In genomic region chr6:118356054-118356453, GRCh38 we compare ENCODE assay signal across 25 cellular contexts.
DNase-seq lines count a peak whose midpoint lies in the region; ATAC-seq and TF ChIP-seq lines count a peak whose summit lies in the region.
"Had no signal": no experiment of that assay in that cellular context is flagged by ENCODE, and none has a peak within 500 bp of the region (broad histone marks: within the 10 kb centered on the region; RNA-seq: fewer than 3 reads in every experiment).

No MANE protein-coding gene starts in this region.

- no peak overlapping the region for H2BK5ac ChIP-seq in IMR-90 (ENCODE audit: low read depth, low read length, poor library complexity, severe bottlenecking)

- H3K18ac ChIP-seq in IMR-90 (ENCODE audit: low read depth, low read length), result no peak overlapping the region

- intact Hi-C loops in IMR-90 (cut with micrococcal nuclease) (no loop called here), aorta (cut with DNase I) (no loop called here)

- H2BK15ac ChIP-seq in IMR-90 (ENCODE audit: low read depth, low read length), result no peak overlapping the region

- no peak for TF ChIP-seq POLR2A in IMR-90 (IDR thresholded peaks at IDR 0.05; ENCODE audit: low read depth, low read length)

- CTCF ChIA-PET in IMR-90 (lab: Yijun Ruan, JAX), result interaction anchor here (0.6 kb wide), 1 partner anchor 942 kb away, joined by 4 read pairs; no protein-coding TSS in a partner anchor

- no peaks in the 10 kb centered on the region for H3K79me1 ChIP-seq in IMR-90 (ENCODE audit: low read depth in 1 of 2, low read length in 2 of 2)

- no peak for TF ChIP-seq RAD21 in IMR-90 (IDR thresholded peaks at IDR 0.05; ENCODE audit: low read length)

- no peak overlapping the region for H3K14ac ChIP-seq in IMR-90 (replicated peaks; ENCODE audit: low read depth, low read length)

- BruUV-seq in IMR-90 (replicated peaks; lab: Mats Ljungman, UMichigan), result no TSS peak

- H3K4me2 ChIP-seq in IMR-90 (ENCODE audit: low read depth, low read length), result no peak overlapping the region

- peaks cover 5% of the 10 kb centered on the region for H3K4me1 ChIP-seq in IMR-90 (ENCODE audit: control insufficient read depth, insufficient read depth, low read length)
- H3K4me1 ChIP-seq in aorta (ENCODE audit: control insufficient read depth in 1 of 2, insufficient read depth in 2 of 2, low read length in 2 of 2), result no peaks in the 10 kb centered on the region
- H3K4me1 ChIP-seq: Peyer's patch had no signal

- H4K5ac ChIP-seq in IMR-90 (ENCODE audit: low read depth, low read length), result peak overlapping the region; percentile 43; the same call in 1 of the 2 replicates

- dilution Hi-C loops in IMR-90 (cut with HindIII; ENCODE audit: low sequenced_read_pairs, unreplicated experiment), result no loop called here

- peak overlapping the region; percentile 33; the same call in 1 of the 2 replicates for H2BK20ac ChIP-seq in IMR-90 (ENCODE audit: low read depth, low read length)

- H3K23ac ChIP-seq in IMR-90 (ENCODE audit: low read depth, low read length), result no peak overlapping the region

- peak; percentile 62 for ATAC-seq in IMR-90 (ENCODE audit: low read depth)
- ATAC-seq in aorta (ENCODE audit: low FRiP score), result no peak
- ATAC-seq: HepG2, SK-N-SH treated with all-trans-retinoic acid at 6 μM for 48 hours had no signal

- H3K56ac ChIP-seq in IMR-90 (ENCODE audit: extremely low read depth, insufficient read depth, low read length), result no peak overlapping the region

- no peak overlapping the region for H2AK5ac ChIP-seq in IMR-90 (ENCODE audit: low read depth, low read length)

- H3K27ac ChIP-seq in IMR-90 (ENCODE audit: insufficient read depth, low read length), result no peak overlapping the region
- H3K27ac ChIP-seq in aorta (ENCODE audit: low read depth in 1 of 2, low read length in 2 of 2), result no peak overlapping the region
- H3K27ac ChIP-seq: C4-2B, HL-60, Peyer's patch had no signal

- H2BK120ac ChIP-seq in IMR-90 (ENCODE audit: low read depth, low read length), result peak overlapping the region; percentile 41; the same call in 1 of the 2 replicates

- no peak overlapping the region for H3K9ac ChIP-seq in IMR-90 (ENCODE audit: low read depth, low read length)

- H3K4me3 ChIP-seq in IMR-90 (ENCODE audit: insufficient read depth, low read depth, low read length) (no peak overlapping the region), choroid plexus epithelial cell (ENCODE audit: low read depth, low read length) (no peak overlapping the region), fibroblast of villous mesenchyme (ENCODE audit: low read depth, low read length) (no peak overlapping the region), aorta (ENCODE audit: low read length in 2 of 2) (no peak overlapping the region)
- H3K4me3 ChIP-seq: Peyer's patch had no signal

- POLR2A ChIA-PET in IMR-90 (lab: Charles Lee; ENCODE audit: unreplicated experiment), result no interaction called here

- no peak overlapping the region for H4K8ac ChIP-seq in IMR-90 (ENCODE audit: low read depth in 2 of 2, low read length in 2 of 2)

- 88% methylated on average over 1 of the region's 1 CpG; no CpG with 5 or more reads in 1 of the 2 experiments for WGBS in IMR-90 (ENCODE audit: extremely low coverage in 2 of 2, insufficient read length in 1 of 2), 2 experiments
- WGBS in aorta, 2 donors, result 76 to 84% methylated on average over 1 of the region's 1 CpG

- TF ChIP-seq CTCF in AG09319 (IDR thresholded peaks at IDR 0.05; ENCODE audit: low read depth, low read length) (no peak), IMR-90 (conservative IDR thresholded peaks at IDR 0.05; ENCODE audit: low read depth, low read length) (no peak), choroid plexus epithelial cell (conservative IDR thresholded peaks at IDR 0.05; ENCODE audit: low read depth, low read length) (no peak), fibroblast of villous mesenchyme (IDR thresholded peaks at IDR 0.05; ENCODE audit: insufficient read depth, low read depth, low read length) (no peak)

- H4K91ac ChIP-seq in IMR-90 (ENCODE audit: insufficient read depth, low read depth, low read length), result no peak overlapping the region

- no peaks in the 10 kb centered on the region for H3K36me3 ChIP-seq in IMR-90 (ENCODE audit: control insufficient read depth, insufficient read depth, low read length)
- no peaks in the 10 kb centered on the region for H3K36me3 ChIP-seq in aorta (ENCODE audit: control insufficient read depth in 1 of 2, insufficient read depth in 2 of 2, low read length in 1 of 2)
- H3K36me3 ChIP-seq: Peyer's patch had no signal

- no peak overlapping the region for H2AFZ ChIP-seq in IMR-90 (replicated peaks; ENCODE audit: low read length, poor library complexity)

- H3K4ac ChIP-seq in IMR-90 (ENCODE audit: low read depth, low read length), result no peak overlapping the region

- H2AK9ac ChIP-seq in IMR-90 (replicated peaks; ENCODE audit: low read depth, low read length, poor library complexity), result no peak overlapping the region

- H3K9me3 ChIP-seq in IMR-90 (ENCODE audit: control insufficient read depth, insufficient read depth, low read length) (no peaks in the 10 kb centered on the region), aorta (ENCODE audit: control insufficient read depth, low read length) (peaks cover 1% of the 10 kb centered on the region)
- H3K9me3 ChIP-seq: Peyer's patch had no signal

- DNase-seq in AG09319 (ENCODE audit: extremely low read depth, low read depth) (peak; percentile 8), IMR-90 (peak; percentile 41), choroid plexus epithelial cell (ENCODE audit: low read depth) (peak; percentile 12), fibroblast of villous mesenchyme (ENCODE audit: low read depth) (peak; percentile 3), aorta (no peak), activated gamma-delta T cell treated with Interleukin-2 at 50 U/mL for 16 hours (no peak), NCI-H2081 treated with DMSO at 0.1 percent for 48 hours (lab: John Stamatoyannopoulos, UW) (no peak), NCI-H1694 (lab: John Stamatoyannopoulos, UW) (no peak)
- DNase-seq: CD8-positive, alpha-beta memory T cell; DMS53; H9; HFFc6; KBM-7; MM.1S; NCI-H1048; NCI-H1436; NCI-H2029; NCI-H226; NCI-H524; NCI-H82; Peyer's patch had no signal

- peaks cover 4% of the 10 kb centered on the region; the same call in 1 of the 2 replicates for H3K9me1 ChIP-seq in IMR-90 (ENCODE audit: insufficient read depth, low read length)

- in situ Hi-C loops in IMR-90 (cut with MboI; ENCODE audit: low sequenced_read_pairs), result no loop called here

- no peaks in the 10 kb centered on the region for H4K20me1 ChIP-seq in IMR-90 (ENCODE audit: insufficient read depth, low read length)

- H3K27me3 ChIP-seq in IMR-90 (ENCODE audit: control insufficient read depth, insufficient read depth, low read length), result no peaks in the 10 kb centered on the region
- no peaks in the 10 kb centered on the region for H3K27me3 ChIP-seq in aorta (ENCODE audit: control insufficient read depth in 1 of 2, insufficient read depth in 2 of 2, low read length in 1 of 2)
- H3K27me3 ChIP-seq: Peyer's patch had no signal

TF ChIP-seq in IMR-90, 13 proteins besides CTCF, POLR2A, EP300 and RAD21:
- TF ChIP-seq CEBPB (IDR thresholded peaks at IDR 0.05; ENCODE audit: low read depth, low read length), result no peak
- TF ChIP-seq NFE2L2 (IDR thresholded peaks at IDR 0.05; ENCODE audit: low read depth, low read length), result no peak
- no peak for TF ChIP-seq RCOR1 (IDR thresholded peaks at IDR 0.05; ENCODE audit: insufficient replicate concordance, low read length)
- TF ChIP-seq, protein P1, sequence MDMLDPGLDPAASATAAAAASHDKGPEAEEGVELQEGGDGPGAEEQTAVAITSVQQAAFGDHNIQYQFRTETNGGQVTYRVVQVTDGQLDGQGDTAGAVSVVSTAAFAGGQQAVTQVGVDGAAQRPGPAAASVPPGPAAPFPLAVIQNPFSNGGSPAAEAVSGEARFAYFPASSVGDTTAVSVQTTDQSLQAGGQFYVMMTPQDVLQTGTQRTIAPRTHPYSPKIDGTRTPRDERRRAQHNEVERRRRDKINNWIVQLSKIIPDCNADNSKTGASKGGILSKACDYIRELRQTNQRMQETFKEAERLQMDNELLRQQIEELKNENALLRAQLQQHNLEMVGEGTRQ (IDR thresholded peaks at IDR 0.05; ENCODE audit: low read depth, low read length), result no peak
- no peak for TF ChIP-seq RFX5 (IDR thresholded peaks at IDR 0.05; ENCODE audit: low read depth, low read length)
- TF ChIP-seq BHLHE40 (IDR thresholded peaks at IDR 0.05; ENCODE audit: low read depth, low read length), result no peak
- TF ChIP-seq, protein P2, sequence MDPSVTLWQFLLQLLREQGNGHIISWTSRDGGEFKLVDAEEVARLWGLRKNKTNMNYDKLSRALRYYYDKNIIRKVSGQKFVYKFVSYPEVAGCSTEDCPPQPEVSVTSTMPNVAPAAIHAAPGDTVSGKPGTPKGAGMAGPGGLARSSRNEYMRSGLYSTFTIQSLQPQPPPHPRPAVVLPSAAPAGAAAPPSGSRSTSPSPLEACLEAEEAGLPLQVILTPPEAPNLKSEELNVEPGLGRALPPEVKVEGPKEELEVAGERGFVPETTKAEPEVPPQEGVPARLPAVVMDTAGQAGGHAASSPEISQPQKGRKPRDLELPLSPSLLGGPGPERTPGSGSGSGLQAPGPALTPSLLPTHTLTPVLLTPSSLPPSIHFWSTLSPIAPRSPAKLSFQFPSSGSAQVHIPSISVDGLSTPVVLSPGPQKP (IDR thresholded peaks at IDR 0.05; ENCODE audit: borderline replicate concordance, low read depth, low read length), result no peak
- no peak for TF ChIP-seq FOS (IDR thresholded peaks at IDR 0.05; ENCODE audit: low read depth, low read length)
- no peak for TF ChIP-seq SMC3 (IDR thresholded peaks at IDR 0.05; ENCODE audit: low read depth, low read length)
- TF ChIP-seq MXI1 (IDR thresholded peaks at IDR 0.05; ENCODE audit: borderline replicate concordance, low read depth, low read length), result no peak
- TF ChIP-seq MAZ (IDR thresholded peaks at IDR 0.05; ENCODE audit: borderline replicate concordance, low read depth, low read length), result no peak

Comparison
In these comparisons a context has a peak if more than half of its experiments do, and no peak if none do; other contexts are left out.
1. DNase-seq: peak in AG09319 (single experiment), IMR-90 (single experiment), choroid plexus epithelial cell (single experiment) and fibroblast of villous mesenchyme (single experiment); none in aorta (0 of 2), activated gamma-delta T cell treated with Interleukin-2 at 50 U/mL for 16 hours (single experiment), NCI-H2081 treated with DMSO at 0.1 percent for 48 hours (single experiment) and NCI-H1694 (single experiment).